36 cellular contexts compared by ENCODE assay signal in genomic region chr12:111655356-111655755, GRCh38.
"Had no signal": no experiment of that assay in that cellular context is flagged by ENCODE, and none has a peak within 500 bp of the region (broad histone marks: within the 10 kb centered on the region; RNA-seq: fewer than 3 reads in every experiment).

No MANE protein-coding gene starts in this region.

- H3K9me3 ChIP-seq: MG63, Peyer's patch, SJSA1, SK-N-SH had no signal

- DNase-seq: activated CD4-positive, alpha-beta memory T cell treated with anti-CD3 and anti-CD28 coated beads, Interleukin-2, amount 10 ng/mL, durations not matched to agents 7 days and 5 days; activated CD4-positive, alpha-beta T cell treated with anti-CD3 and anti-CD28 coated beads for 1 hour; activated CD4-positive, alpha-beta T cell treated with anti-CD3 and anti-CD28 coated beads for 48 hours; activated CD4-positive, CD25-positive, alpha-beta regulatory T cell; activated CD8-positive, alpha-beta memory T cell treated with anti-CD3 and anti-CD28 coated beads for 24 hours; activated CD8-positive, alpha-beta memory T cell treated with anti-CD3 and anti-CD28 coated beads, Interleukin-2, amount 10 ng/mL, durations not matched to agents 7 days and 5 days; activated CD8-positive, alpha-beta memory T cell treated with anti-CD3 and anti-CD28 coated beads, Interleukin-2, amount 50 U/mL, for 48 hours; activated gamma-delta T cell treated with Interleukin-2 at 50 U/mL for 16 hours; activated naive CD4-positive, alpha-beta T cell treated with anti-CD3 and anti-CD28 coated beads for 36 hours; amniotic stem cell; aorta; brain microvascular endothelial cell; Kasumi-1; KBM-7; MG63; NCI-H1048; NCI-H1105 treated with DMSO at 0.1 percent for 48 hours; NCI-H1436; NCI-H1694; NCI-H1930; NCI-H2081 treated with DMSO at 0.1 percent for 48 hours; NCI-H226; NCI-H446 treated with DMSO at 0.1 percent for 48 hours; NCI-H524; NCI-H748 treated with DMSO at 0.1 percent for 48 hours; NK-92 treated with Interleukin-12 subunit alpha and Interleukin-12 subunit beta, amount 100 ng/mL, for 24 hours; PC-3; Peyer's patch; RPMI8226; SHP77 treated with DMSO at 0.1 percent for 48 hours; SK-N-SH; WERI-Rb-1 had no signal

- H3K4me3 Mint-ChIP-seq: activated CD4-positive, alpha-beta memory T cell treated with anti-CD3 and anti-CD28 coated beads, Interleukin-2, amount 10 ng/mL, durations not matched to agents 7 days and 5 days; activated CD8-positive, alpha-beta memory T cell treated with anti-CD3 and anti-CD28 coated beads, Interleukin-2, amount 10 ng/mL, durations not matched to agents 7 days and 5 days; activated naive CD4-positive, alpha-beta T cell treated with anti-CD3 and anti-CD28 coated beads for 36 hours; IgD-negative memory B cell; T-helper 1 cell treated with Interleukin-12 subunit alpha and Interleukin-12 subunit beta and Interleukin-4 antibody, amounts not matched to agents 30 μg/mL and 1 μg/mL, for 36 hours had no signal

- H3K4me3 ChIP-seq: MG63, Peyer's patch, SJSA1 had no signal

- H3K27ac ChIP-seq: brain microvascular endothelial cell, Peyer's patch, SJSA1, WERI-Rb-1 had no signal

- H3K27ac Mint-ChIP-seq: activated CD4-positive, alpha-beta memory T cell treated with anti-CD3 and anti-CD28 coated beads, Interleukin-2, amount 10 ng/mL, durations not matched to agents 7 days and 5 days; activated CD8-positive, alpha-beta memory T cell treated with anti-CD3 and anti-CD28 coated beads, Interleukin-2, amount 10 ng/mL, durations not matched to agents 7 days and 5 days; activated naive CD4-positive, alpha-beta T cell treated with anti-CD3 and anti-CD28 coated beads for 36 hours; T-helper 1 cell treated with Interleukin-12 subunit alpha and Interleukin-12 subunit beta and Interleukin-4 antibody, amounts not matched to agents 30 μg/mL and 1 μg/mL, for 36 hours had no signal

- H3K27me3 Mint-ChIP-seq: activated CD4-positive, alpha-beta memory T cell treated with anti-CD3 and anti-CD28 coated beads, Interleukin-2, amount 10 ng/mL, durations not matched to agents 7 days and 5 days; activated CD8-positive, alpha-beta memory T cell treated with anti-CD3 and anti-CD28 coated beads, Interleukin-2, amount 10 ng/mL, durations not matched to agents 7 days and 5 days; IgD-negative memory B cell had no signal

- ATAC-seq: activated CD8-positive, alpha-beta memory T cell treated with anti-CD3 and anti-CD28 coated beads, Interleukin-2, amount 10 ng/mL, durations not matched to agents 7 days and 5 days; activated naive CD4-positive, alpha-beta T cell treated with anti-CD3 and anti-CD28 coated beads, Interleukin-2, amount 50 U/mL, for 72 hours; PC-3 had no signal

- H3K27me3 ChIP-seq: brain microvascular endothelial cell, MG63, Peyer's patch, SJSA1 had no signal

- H3K9me3 Mint-ChIP-seq: activated CD4-positive, alpha-beta memory T cell treated with anti-CD3 and anti-CD28 coated beads, Interleukin-2, amount 10 ng/mL, durations not matched to agents 7 days and 5 days; activated naive CD4-positive, alpha-beta T cell treated with anti-CD3 and anti-CD28 coated beads for 36 hours; activated naive CD4-positive, alpha-beta T cell treated with anti-CD3 and anti-CD28 coated beads, Interleukin-2, amount 50 U/mL, for 72 hours; IgD-negative memory B cell; T-helper 1 cell treated with Interleukin-12 subunit alpha and Interleukin-12 subunit beta and Interleukin-4 antibody, amounts not matched to agents 30 μg/mL and 1 μg/mL, for 36 hours had no signal

- H3K4me1 Mint-ChIP-seq: activated CD4-positive, alpha-beta memory T cell treated with anti-CD3 and anti-CD28 coated beads, Interleukin-2, amount 10 ng/mL, durations not matched to agents 7 days and 5 days; activated CD8-positive, alpha-beta memory T cell treated with anti-CD3 and anti-CD28 coated beads, Interleukin-2, amount 10 ng/mL, durations not matched to agents 7 days and 5 days had no signal

- H3K4me1 ChIP-seq: Peyer's patch, SJSA1 had no signal
